ENCODE assay signal across 14 cellular contexts in the genomic region with DNA sequence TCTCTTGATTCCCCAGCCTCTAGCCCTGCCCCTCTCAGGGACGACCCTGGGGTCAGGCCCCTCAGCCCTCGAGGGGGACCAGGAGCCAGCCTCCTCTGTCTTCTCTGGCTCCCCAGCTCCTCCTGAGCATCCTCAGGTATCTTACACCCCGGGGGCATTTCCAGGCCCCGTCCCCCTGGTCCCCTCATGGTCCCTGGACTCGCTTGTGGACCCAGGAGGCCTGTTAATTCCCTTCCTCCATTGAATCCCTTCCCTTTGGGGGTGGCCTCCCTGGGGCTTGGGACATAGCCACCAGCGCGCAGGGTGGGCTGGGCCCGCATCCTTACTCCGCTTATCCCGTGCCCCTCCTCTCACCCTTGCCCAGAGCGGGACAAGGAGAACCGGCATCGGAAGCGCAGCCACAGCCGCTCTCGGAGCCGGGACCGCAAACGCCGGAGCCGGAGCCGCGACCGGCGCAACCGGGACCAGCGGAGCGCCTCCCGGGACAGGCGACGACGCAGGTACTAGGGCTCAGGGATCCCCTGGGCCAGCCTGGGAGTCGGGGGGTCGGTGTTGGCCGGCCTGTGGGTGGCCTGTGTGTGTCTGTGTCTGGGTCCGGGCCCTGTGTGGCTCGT. TPM values are rescaled to one million over a fixed set of nuclear protein-coding genes. Genes with fewer than 3 reads are reported as not detected.
A peak's percentile ranks its signal among the peaks of the same experiment; 100 is the strongest.
DNase-seq lines count a peak whose midpoint lies in the region; ATAC-seq and TF ChIP-seq lines count a peak whose summit lies in the region.
"Had no signal": no experiment of that assay in that cellular context is flagged by ENCODE, and none has a peak within 500 bp of the region (broad histone marks: within the 10 kb centered on the region; RNA-seq: fewer than 3 reads in every experiment).

No MANE protein-coding gene starts in this region.

- H3K9me3 ChIP-seq in BLaER1 treated with 17β-estradiol and CSF1 and Interleukin-3, amounts not matched to agents 10 nM and 100 nM (replicated peaks in 1 of 11), result no peaks in the 10 kb centered on the region
- H3K9me3 ChIP-seq in HEK293 (ENCODE audit: control insufficient read depth, insufficient read depth, low read depth, low read length), result no peaks in the 10 kb centered on the region

- H3K4me1 Mint-ChIP-seq in activated naive CD8-positive, alpha-beta T cell treated with anti-CD3 and anti-CD28 coated beads for 36 hours, result peaks cover 35% of the 10 kb centered on the region
- peaks cover 36 to 73% (median 62%) of the 10 kb centered on the region in 4 donors for H3K4me1 Mint-ChIP-seq in naive thymus-derived CD8-positive, alpha-beta T cell

- peak overlapping the region; percentile 61 to 100 (median 100); a peak in 21 of 22 replicates for H3K9ac ChIP-seq in BLaER1 treated with 17β-estradiol and CSF1 and Interleukin-3, amounts not matched to agents 10 nM and 100 nM

- no peaks in the 10 kb centered on the region for H3K9me3 Mint-ChIP-seq in activated naive CD8-positive, alpha-beta T cell treated with anti-CD3 and anti-CD28 coated beads for 36 hours
- no peaks in the 10 kb centered on the region for H3K9me3 Mint-ChIP-seq in naive thymus-derived CD8-positive, alpha-beta T cell
- H3K9me3 Mint-ChIP-seq: activated naive CD8-positive, alpha-beta T cell treated with anti-CD3 and anti-CD28 coated beads, Interleukin-2, amount 10 ng/mL, durations not matched to agents 7 days and 5 days had no signal

- no peak for ATAC-seq in naive thymus-derived CD8-positive, alpha-beta T cell
- ATAC-seq in GM19351 (IDR thresholded peaks at IDR 0.05; ENCODE audit: unreplicated experiment) (no peak), HG02610 (IDR thresholded peaks at IDR 0.05; ENCODE audit: unreplicated experiment) (no peak)

- CTCF ChIA-PET in HEK293 (lab: Yijun Ruan, JAX), result interaction anchor here (3.6 kb wide), 1 partner anchor 12 kb away, joined by 36 read pairs; no protein-coding TSS in a partner anchor

- peaks cover 54 to 69% (median 58%) of the 10 kb centered on the region in 10 experiments for H3K4me1 ChIP-seq in BLaER1 treated with 17β-estradiol and CSF1 and Interleukin-3, amounts not matched to agents 10 nM and 100 nM
- peaks cover 11% of the 10 kb centered on the region for H3K4me1 ChIP-seq in HEK293 (ENCODE audit: control insufficient read depth, insufficient read depth, low read length)

- H3K27ac Mint-ChIP-seq in activated naive CD8-positive, alpha-beta T cell treated with anti-CD3 and anti-CD28 coated beads for 36 hours, result peak overlapping the region; percentile 79
- H3K27ac Mint-ChIP-seq in naive thymus-derived CD8-positive, alpha-beta T cell, result peak overlapping the region in 6 of 10 donors; percentile 28 to 67 (median 54)

- H3K27me3 Mint-ChIP-seq in activated naive CD8-positive, alpha-beta T cell treated with anti-CD3 and anti-CD28 coated beads for 36 hours, result peaks cover 2% of the 10 kb centered on the region
- no peaks in the 10 kb centered on the region for H3K27me3 Mint-ChIP-seq in naive thymus-derived CD8-positive, alpha-beta T cell
- H3K27me3 Mint-ChIP-seq: activated naive CD8-positive, alpha-beta T cell treated with anti-CD3 and anti-CD28 coated beads, Interleukin-2, amount 10 ng/mL, durations not matched to agents 7 days and 5 days had no signal

- DNase-seq in activated naive CD8-positive, alpha-beta T cell treated with anti-CD3 and anti-CD28 coated beads for 36 hours, result no peak
- DNase-seq in naive thymus-derived CD8-positive, alpha-beta T cell, result no peak
- no peak for DNase-seq in activated CD4-positive, alpha-beta T cell treated with anti-CD3 and anti-CD28 coated beads for 1 hour
- DNase-seq in NCI-H1092 treated with DMSO at 0.1 percent for 48 hours (lab: John Stamatoyannopoulos, UW), result no peak
- DNase-seq: activated CD4-positive, alpha-beta T cell treated with anti-CD3 and anti-CD28 coated beads, Interleukin-2, amount 50 U/mL, for 4 hours; activated naive CD8-positive, alpha-beta T cell treated with anti-CD3 and anti-CD28 coated beads, Interleukin-2, amount 10 ng/mL, durations not matched to agents 7 days and 5 days; cortex of kidney; midbrain; NCI-H2171; stimulated activated naive CD4-positive, alpha-beta T cell had no signal

- no peaks in the 10 kb centered on the region for H3K27me3 ChIP-seq in BLaER1 treated with 17β-estradiol and CSF1 and Interleukin-3, amounts not matched to agents 10 nM and 100 nM

- peaks cover 54% of the 10 kb centered on the region for H3K36me3 Mint-ChIP-seq in activated naive CD8-positive, alpha-beta T cell treated with anti-CD3 and anti-CD28 coated beads for 36 hours
- peaks cover 3 to 47% (median 9%) of the 10 kb centered on the region in 3 donors for H3K36me3 Mint-ChIP-seq in naive thymus-derived CD8-positive, alpha-beta T cell

- peak overlapping the region; percentile 19 to 98 (median 84); a peak in 17 of 20 replicates for H3K4me3 ChIP-seq in BLaER1 treated with 17β-estradiol and CSF1 and Interleukin-3, amounts not matched to agents 10 nM and 100 nM
- H3K4me3 ChIP-seq in HEK293 (ENCODE audit: low read depth, low read length), result no peak overlapping the region

- H3K4me2 ChIP-seq in BLaER1 treated with 17β-estradiol and CSF1 and Interleukin-3, amounts not matched to agents 10 nM and 100 nM, result peak overlapping the region; percentile 92 to 100 (median 98)

- POLR2A ChIA-PET in HEK293 (lab: Yijun Ruan, JAX), result interaction anchor here (1.6 kb wide), 1 partner anchor 13 kb away, joined by 4 read pairs; no protein-coding TSS in a partner anchor
- POLR2A ChIA-PET in naive thymus-derived CD8-positive, alpha-beta T cell (lab: Charles Lee), result interaction anchor here (0.7 to 1.6 kb wide), 4 partner anchors 9 to 182 kb away, joined by 3 to 5 read pairs (median 4); partner anchors contain the start of gene ZNF628

- peaks cover 52 to 79% (median 74%) of the 10 kb centered on the region in 11 experiments for H3K36me3 ChIP-seq in BLaER1 treated with 17β-estradiol and CSF1 and Interleukin-3, amounts not matched to agents 10 nM and 100 nM
- H3K36me3 ChIP-seq in HEK293 (ENCODE audit: control insufficient read depth in 2 of 2, insufficient read depth in 1 of 2, low read length in 2 of 2), result peaks cover 43 to 76% of the 10 kb centered on the region in 2 experiments

- no peak for TF ChIP-seq CTCF in HEK293 (tag by site-specific recombination; IDR thresholded peaks at IDR 0.05)

- H3K4me3 Mint-ChIP-seq in activated naive CD8-positive, alpha-beta T cell treated with anti-CD3 and anti-CD28 coated beads for 36 hours, result no peak overlapping the region
- peak overlapping the region in 7 of 10 donors; percentile 22 to 88 (median 63) for H3K4me3 Mint-ChIP-seq in naive thymus-derived CD8-positive, alpha-beta T cell

- peak overlapping the region in 10 of 11 experiments; percentile 38 to 71 (median 58); a peak in 16 of 22 replicates for H3K27ac ChIP-seq in BLaER1 treated with 17β-estradiol and CSF1 and Interleukin-3, amounts not matched to agents 10 nM and 100 nM
- H3K27ac ChIP-seq in HEK293 (ENCODE audit: extremely low read depth, low read depth, low read length), result peak overlapping the region; percentile 50

- H4K20me1 ChIP-seq in BLaER1 treated with 17β-estradiol and CSF1 and Interleukin-3, amounts not matched to agents 10 nM and 100 nM, result peaks cover 81 to 87% (median 84%) of the 10 kb centered on the region in 11 experiments

TF ChIP-seq in HEK293, 187 proteins besides CTCF, POLR2A, EP300 and RAD21:
- TF ChIP-seq, protein P1, sequence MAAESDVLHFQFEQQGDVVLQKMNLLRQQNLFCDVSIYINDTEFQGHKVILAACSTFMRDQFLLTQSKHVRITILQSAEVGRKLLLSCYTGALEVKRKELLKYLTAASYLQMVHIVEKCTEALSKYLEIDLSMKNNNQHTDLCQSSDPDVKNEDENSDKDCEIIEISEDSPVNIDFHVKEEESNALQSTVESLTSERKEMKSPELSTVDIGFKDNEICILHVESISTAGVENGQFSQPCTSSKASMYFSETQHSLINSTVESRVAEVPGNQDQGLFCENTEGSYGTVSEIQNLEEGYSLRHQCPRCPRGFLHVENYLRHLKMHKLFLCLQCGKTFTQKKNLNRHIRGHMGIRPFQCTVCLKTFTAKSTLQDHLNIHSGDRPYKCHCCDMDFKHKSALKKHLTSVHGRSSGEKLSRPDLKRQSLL (tag by site-specific recombination; IDR thresholded peaks at IDR 0.05), result 0 out of 2 replicates have a peak, but pooled peaks have one; percentile 16
- TF ChIP-seq, protein P2, sequence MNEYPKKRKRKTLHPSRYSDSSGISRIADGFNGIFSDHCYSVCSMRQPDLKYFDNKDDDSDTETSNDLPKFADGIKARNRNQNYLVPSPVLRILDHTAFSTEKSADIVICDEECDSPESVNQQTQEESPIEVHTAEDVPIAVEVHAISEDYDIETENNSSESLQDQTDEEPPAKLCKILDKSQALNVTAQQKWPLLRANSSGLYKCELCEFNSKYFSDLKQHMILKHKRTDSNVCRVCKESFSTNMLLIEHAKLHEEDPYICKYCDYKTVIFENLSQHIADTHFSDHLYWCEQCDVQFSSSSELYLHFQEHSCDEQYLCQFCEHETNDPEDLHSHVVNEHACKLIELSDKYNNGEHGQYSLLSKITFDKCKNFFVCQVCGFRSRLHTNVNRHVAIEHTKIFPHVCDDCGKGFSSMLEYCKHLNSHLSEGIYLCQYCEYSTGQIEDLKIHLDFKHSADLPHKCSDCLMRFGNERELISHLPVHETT (tag by site-specific recombination; IDR thresholded peaks at IDR 0.05), result no peak

RNA-seq across cellular contexts. Expression of gene U2AF2, which starts 4.1 kb away (rescaled TPM):
- total RNA-seq in activated naive CD8-positive, alpha-beta T cell treated with anti-CD3 and anti-CD28 coated beads for 36 hours, result 100 to 1,000 TPM; 341 to 345 TPM
- 100 to 1,000 TPM; 284 to 289 TPM for total RNA-seq in naive thymus-derived CD8-positive, alpha-beta T cell
- polyA plus RNA-seq in naive thymus-derived CD8-positive, alpha-beta T cell, result 10 to 100 TPM in 1 of 3 donors, 1 to 10 TPM in 2; 6.6 to 10.6 (median 8.1) TPM

RNA-seq across cellular contexts. Expression of gene CCDC106, which starts 10.9 kb away (rescaled TPM):
- 10 to 100 TPM; 10.9 to 12.0 TPM for total RNA-seq in activated naive CD8-positive, alpha-beta T cell treated with anti-CD3 and anti-CD28 coated beads for 36 hours
- 1 to 10 TPM; 5.3 to 8.3 TPM for total RNA-seq in naive thymus-derived CD8-positive, alpha-beta T cell
- 1 to 10 TPM; 2.6 to 4.4 (median 4.3) TPM for polyA plus RNA-seq in naive thymus-derived CD8-positive, alpha-beta T cell

RNA-seq across cellular contexts. Expression of gene ZNF581, which starts 15.5 kb away (rescaled TPM):
- 10 to 100 TPM; 39.9 to 42.3 TPM for total RNA-seq in activated naive CD8-positive, alpha-beta T cell treated with anti-CD3 and anti-CD28 coated beads for 36 hours
- total RNA-seq in naive thymus-derived CD8-positive, alpha-beta T cell, result 10 to 100 TPM; 33.8 to 36.3 TPM
- polyA plus RNA-seq in naive thymus-derived CD8-positive, alpha-beta T cell, result 10 to 100 TPM; 21.2 to 35.9 (median 34.9) TPM

RNA-seq across cellular contexts. Expression of gene EPN1, which starts 16.1 kb away (rescaled TPM):
- total RNA-seq in activated naive CD8-positive, alpha-beta T cell treated with anti-CD3 and anti-CD28 coated beads for 36 hours, result 10 to 100 TPM; 37.1 to 39.5 TPM
- 10 to 100 TPM; 49.5 to 52.2 TPM for total RNA-seq in naive thymus-derived CD8-positive, alpha-beta T cell
- 10 to 100 TPM in 1 of 3 donors, 1 to 10 TPM in 2; 5.5 to 15.8 (median 7.5) TPM for polyA plus RNA-seq in naive thymus-derived CD8-positive, alpha-beta T cell

RNA-seq across cellular contexts. Expression of gene ZNF580, which starts 18.2 kb away (rescaled TPM):
- total RNA-seq in activated naive CD8-positive, alpha-beta T cell treated with anti-CD3 and anti-CD28 coated beads for 36 hours, result 10 to 100 TPM; 29.6 to 30.6 TPM
- total RNA-seq in naive thymus-derived CD8-positive, alpha-beta T cell, result 100 to 1,000 TPM; 110 to 111 TPM
- polyA plus RNA-seq in naive thymus-derived CD8-positive, alpha-beta T cell, result 10 to 100 TPM; 15.3 to 21.7 (median 20.3) TPM
